Comparison of ENCODE assay signal across 1 cellular context in genomic region chr2:162123806-162124758, GRCh38.
TF ChIP-seq lines count a peak whose summit lies in the region.

No MANE protein-coding gene starts in this region.

TF ChIP-seq in K562, 482 proteins besides CTCF, POLR2A, EP300 and RAD21 (continued from another document):
- no peak for TF ChIP-seq NCOA4 (IDR thresholded peaks at IDR 0.05; ENCODE audit: partially characterized antibody)
TF ChIP-seq in K562: peak in this region for 3.
